In genomic region chr3:66499881-66500574, GRCh38 we compare ENCODE assay signal across 7 cellular contexts. TPM values are rescaled to one million over a fixed set of nuclear protein-coding genes. Genes with fewer than 3 reads are reported as not detected.
DNase-seq lines count a peak whose midpoint lies in the region; ATAC-seq and TF ChIP-seq lines count a peak whose summit lies in the region.

No MANE protein-coding gene starts in this region.

- peaks cover 0 to 41% (median 4%) of the 10 kb centered on the region in 7 donors for H3K27me3 ChIP-seq in spleen (replicated peaks in 1 of 7)

- intact Hi-C loops in spleen (cut with DNase I; ENCODE audit: low total_unique reads), result no loop called here

- H3K27ac ChIP-seq in spleen, result peak overlapping the region; percentile 57 to 87 (median 84)

- H3K36me3 ChIP-seq in spleen, result no peaks in the 10 kb centered on the region

- in situ Hi-C loops in astrocyte of the cerebellum (cut with HindIII; ENCODE audit: low sequenced_read_pairs), result no loop called here

- DNase-seq in RPMI7951 (ENCODE audit: low read depth), result peak; percentile 32
- no peak for DNase-seq in astrocyte of the cerebellum (ENCODE audit: low read depth)
- peak; percentile 34 for DNase-seq in iPS-NIHi11 (ENCODE audit: low spot score)
- peak; percentile 90 for DNase-seq in spleen
- DNase-seq in epidermal melanocyte (ENCODE audit: insufficient read length, low spot score), result no peak

- H3K4me3 ChIP-seq in astrocyte of the cerebellum (ENCODE audit: low read depth, low read length) (peak overlapping the region; percentile 78), spleen (peak overlapping the region; percentile 81 to 99 (median 95))

- ATAC-seq in GM18505 (IDR thresholded peaks at IDR 0.05; ENCODE audit: unreplicated experiment) (peak; percentile 22), HG02571 (IDR thresholded peaks at IDR 0.05; ENCODE audit: unreplicated experiment) (peak; percentile 11)

- peaks cover 13 to 66% (median 31%) of the 10 kb centered on the region in 6 donors for H3K4me1 ChIP-seq in spleen

- no peak for TF ChIP-seq CTCF in astrocyte of the cerebellum (IDR thresholded peaks at IDR 0.05; ENCODE audit: low read depth, low read length, missing control alignments)
- TF ChIP-seq CTCF in spleen (IDR thresholded peaks at IDR 0.05 in 8 of 11, conservative IDR thresholded peaks at IDR 0.05 in 3 of 11), result no peak

- H3K9me3 ChIP-seq in spleen, result no peaks in the 10 kb centered on the region

- TF ChIP-seq POLR2A in GM18505 (IDR thresholded peaks at IDR 0.05; ENCODE audit: borderline replicate concordance, extremely low read depth, insufficient read depth, insufficient read length) (no peak), spleen (IDR thresholded peaks at IDR 0.05) (no peak)

- WGBS in spleen, 5 donors, result 1 to 4% (median 1%) methylated on average over 22 to 80 of the region's 80 CpGs

RNA-seq across cellular contexts. Expression of gene LRIG1, which starts 0.8 kb away (rescaled TPM):
- 51.9 and 56.7 TPM in 2 replicates for total RNA-seq in RPMI7951 (2014; rRNA removed; shearing (Covaris generic))
- total RNA-seq in spleen, result 10 to 100 TPM; 10.6 to 19.7 (median 12.4) TPM
- polyA plus RNA-seq in spleen, result 10 to 100 TPM in 1 of 3 donors, 1 to 10 TPM in 2; 5.9 to 10.6 (median 8.6) TPM

Comparison
In these comparisons a context has a peak if more than half of its experiments do, and no peak if none do; other contexts are left out.
1. DNase-seq: peak in RPMI7951 (single experiment), iPS-NIHi11 (single experiment) and spleen (single experiment); none in astrocyte of the cerebellum (single experiment) and epidermal melanocyte (single experiment).